Comparison of ENCODE assay signal across 30 cellular contexts in the genomic region with DNA sequence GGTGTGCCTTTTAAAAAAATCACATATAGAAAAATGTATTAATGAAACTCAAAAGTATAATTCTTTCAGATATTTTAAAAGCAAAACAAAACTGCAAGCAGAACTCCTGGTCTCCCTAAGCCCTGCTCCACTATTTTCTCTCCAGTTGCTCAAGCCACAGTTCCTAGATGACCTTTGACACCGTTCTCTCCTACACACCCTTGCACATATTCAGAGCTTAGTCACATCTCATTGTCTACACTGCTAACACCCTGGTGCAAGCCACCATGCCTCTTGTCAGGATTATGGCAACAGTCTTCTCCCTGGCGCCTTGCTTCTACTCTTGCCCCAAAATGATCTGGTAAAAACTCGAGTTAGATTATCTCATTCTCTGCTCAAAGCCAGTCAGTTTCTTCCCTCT. TPM values are rescaled to one million over a fixed set of nuclear protein-coding genes. Genes with fewer than 3 reads are reported as not detected.
DNase-seq lines count a peak whose midpoint lies in the region; ATAC-seq, FAIRE-seq and TF ChIP-seq lines count a peak whose summit lies in the region.
"Had no signal": no experiment of that assay in that cellular context is flagged by ENCODE, and none has a peak within 500 bp of the region (broad histone marks: within the 10 kb centered on the region; RNA-seq: fewer than 3 reads in every experiment).

No MANE protein-coding gene starts in this region.

- H3K27ac ChIP-seq in IMR-90 (ENCODE audit: insufficient read depth, low read length) (no peak overlapping the region), small intestine (ENCODE audit: low read depth in 1 of 2, low read length in 1 of 2) (no peak overlapping the region)
- H3K27ac ChIP-seq: BLaER1, left lung, parathyroid adenoma, thyroid gland, vagina had no signal

- ATAC-seq in IMR-90 (ENCODE audit: low read depth) = no peak; the same call in 1 of the 2 replicates
- no peak for ATAC-seq in GM18511 (IDR thresholded peaks at IDR 0.05; ENCODE audit: unreplicated experiment)
- ATAC-seq in GM21576 (IDR thresholded peaks at IDR 0.05; ENCODE audit: unreplicated experiment) = no peak
- ATAC-seq: activated T-cell treated with anti-CD3 and anti-CD28 coated beads, Interleukin-2, amount 50 U/mL, for 4 hours; GM12878; left lung had no signal

- peaks cover 2% of the 10 kb centered on the region for H3K36me3 Mint-ChIP-seq in activated naive CD4-positive, alpha-beta T cell treated with anti-CD3 and anti-CD28 coated beads for 36 hours (ENCODE audit: low read depth)
- H3K36me3 Mint-ChIP-seq: IgD-negative memory B cell, immature natural killer cell had no signal

- no peak for DNase-seq in IMR-90
- DNase-seq in bronchial epithelial cell (ENCODE audit: low read depth) = peak; percentile 73
- peak; percentile 20 for DNase-seq in iris pigment epithelial cell (ENCODE audit: low read depth)
- peak; percentile 84 for DNase-seq in small intestine
- no peak for DNase-seq in activated naive CD4-positive, alpha-beta T cell treated with anti-CD3 and anti-CD28 coated beads for 36 hours
- DNase-seq: activated B cell treated with CpG ODN at 0.5 μM for 24 hours; activated CD4-positive, alpha-beta T cell treated with anti-CD3 and anti-CD28 coated beads, Interleukin-2, amount 50 U/mL, for 1 hour; activated gamma-delta T cell treated with Interleukin-2 at 50 U/mL for 16 hours; activated T-cell treated with anti-CD3 and anti-CD28 coated beads, Interleukin-2, amount 50 U/mL, for 4 hours; central memory CD4-positive, alpha-beta T cell; dermis blood vessel endothelial cell; immature natural killer cell; left lung; mesendoderm; NCI-H1092; NCI-H187; NCI-H2171; NCI-H510A; T-helper 1 cell; thyroid gland had no signal

- TF ChIP-seq CTCF in IMR-90 (conservative IDR thresholded peaks at IDR 0.05; ENCODE audit: low read depth, low read length) (no peak), bronchial epithelial cell (IDR thresholded peaks at IDR 0.05; ENCODE audit: insufficient read depth, low read length, severe bottlenecking) (no peak)

- no peaks in the 10 kb centered on the region for H3K36me3 ChIP-seq in IMR-90 (ENCODE audit: control insufficient read depth, insufficient read depth, low read length)
- no peaks in the 10 kb centered on the region for H3K36me3 ChIP-seq in bronchial epithelial cell (ENCODE audit: control insufficient read depth, insufficient read depth, low read length)
- H3K36me3 ChIP-seq in small intestine (ENCODE audit: control insufficient read depth in 2 of 2, insufficient read depth in 2 of 2, low read length in 2 of 2) = no peaks in the 10 kb centered on the region
- H3K36me3 ChIP-seq: BLaER1, left lung, thyroid gland, vagina had no signal

- H2AFZ ChIP-seq in IMR-90 (replicated peaks; ENCODE audit: low read length, poor library complexity) = no peak overlapping the region
- H2AFZ ChIP-seq: parathyroid adenoma had no signal

- no peaks in the 10 kb centered on the region for H3K4me1 Mint-ChIP-seq in activated naive CD4-positive, alpha-beta T cell treated with anti-CD3 and anti-CD28 coated beads for 36 hours (ENCODE audit: low read depth)
- H3K4me1 Mint-ChIP-seq: activated B cell treated with CpG ODN at 0.5 μM for 24 hours, IgD-negative memory B cell, immature natural killer cell had no signal

- H3K9me1 ChIP-seq in IMR-90 (ENCODE audit: insufficient read depth, low read length) = no peaks in the 10 kb centered on the region; the same call in 1 of the 2 replicates

- no peak for TF ChIP-seq POLR2A in IMR-90 (IDR thresholded peaks at IDR 0.05; ENCODE audit: low read depth, low read length)

- intact Hi-C loops in IMR-90 (cut with micrococcal nuclease) = no loop called here
- intact Hi-C loops in activated naive CD4-positive, alpha-beta T cell treated with anti-CD3 and anti-CD28 coated beads for 36 hours (cut with micrococcal nuclease) = no loop called here

- H3K9me3 Mint-ChIP-seq in activated naive CD4-positive, alpha-beta T cell treated with anti-CD3 and anti-CD28 coated beads for 36 hours = no peaks in the 10 kb centered on the region
- H3K9me3 Mint-ChIP-seq: activated T-cell treated with anti-CD3 and anti-CD28 coated beads, Interleukin-2, amount 50 U/mL, for 4 hours; immature natural killer cell; stimulated activated naive CD8-positive, alpha-beta T cell treated with anti-CD3 and anti-CD28 coated beads, Interleukin-15, Interleukin-2, amounts not matched to agents 100 ng/mL and 50 ng/mL, for 24 hours had no signal

- 69% methylated on average over 3 of the region's 3 CpGs; no CpG with 5 or more reads in 1 of the 2 experiments for WGBS in IMR-90 (ENCODE audit: extremely low coverage in 2 of 2, insufficient read length in 1 of 2), 2 experiments
- WGBS in small intestine, 3 donors = 37 to 55% (median 48%) methylated on average over 3 of the region's 3 CpGs

- no TSS peak for BruUV-seq in IMR-90 (replicated peaks; lab: Mats Ljungman, UMichigan)

- POLR2A ChIA-PET in IMR-90 (lab: Charles Lee; ENCODE audit: unreplicated experiment) = no interaction called here

- no peak overlapping the region for H3K4ac ChIP-seq in IMR-90 (ENCODE audit: low read depth, low read length)

- H3K27me3 Mint-ChIP-seq in activated naive CD4-positive, alpha-beta T cell treated with anti-CD3 and anti-CD28 coated beads for 36 hours (ENCODE audit: low read depth) = no peaks in the 10 kb centered on the region

- TF ChIP-seq RAD21 in IMR-90 (IDR thresholded peaks at IDR 0.05; ENCODE audit: low read length) = no peak

- no peak overlapping the region for H3K18ac ChIP-seq in IMR-90 (ENCODE audit: low read depth, low read length)

- H4K20me1 ChIP-seq in IMR-90 (ENCODE audit: insufficient read depth, low read length) = no peaks in the 10 kb centered on the region
- H4K20me1 ChIP-seq: BLaER1 had no signal

- H3K56ac ChIP-seq in IMR-90 (ENCODE audit: extremely low read depth, insufficient read depth, low read length) = no peak overlapping the region

- in situ Hi-C loops in IMR-90 (cut with MboI; ENCODE audit: low sequenced_read_pairs) = no loop called here

- no peak overlapping the region for H3K4me2 ChIP-seq in IMR-90 (ENCODE audit: low read depth, low read length)
- H3K4me2 ChIP-seq: BLaER1, smooth muscle cell had no signal

- FAIRE-seq in bronchial epithelial cell (lab: Jason Lieb, UNC) (no peak), small intestine (lab: Jason Lieb, UNC) (no peak)
- FAIRE-seq: GM12878 had no signal

- CTCF ChIA-PET in IMR-90 (lab: Yijun Ruan, JAX) = no interaction called here
- CTCF ChIA-PET in activated naive CD4-positive, alpha-beta T cell treated with anti-CD3 and anti-CD28 coated beads for 36 hours (lab: Charles Lee) = no interaction called here

- no peak overlapping the region for H2AK9ac ChIP-seq in IMR-90 (replicated peaks; ENCODE audit: low read depth, low read length, poor library complexity)

- no peak overlapping the region for H4K5ac ChIP-seq in IMR-90 (ENCODE audit: low read depth, low read length)

- H3K4me3 Mint-ChIP-seq in activated naive CD4-positive, alpha-beta T cell treated with anti-CD3 and anti-CD28 coated beads for 36 hours = no peak overlapping the region
- H3K4me3 Mint-ChIP-seq: activated B cell treated with CpG ODN at 0.5 μM for 24 hours; activated T-cell treated with anti-CD3 and anti-CD28 coated beads, Interleukin-2, amount 50 U/mL, for 4 hours; IgD-negative memory B cell; immature natural killer cell; neural crest cell; stimulated activated naive CD8-positive, alpha-beta T cell treated with anti-CD3 and anti-CD28 coated beads, Interleukin-15, Interleukin-2, amounts not matched to agents 100 ng/mL and 50 ng/mL, for 24 hours had no signal

- no peak overlapping the region for H4K8ac ChIP-seq in IMR-90 (ENCODE audit: low read depth in 2 of 2, low read length in 2 of 2)

- H3K79me1 ChIP-seq in IMR-90 (ENCODE audit: low read depth in 1 of 2, low read length in 2 of 2) = no peaks in the 10 kb centered on the region

- no peak overlapping the region for H2BK5ac ChIP-seq in IMR-90 (ENCODE audit: low read depth, low read length, poor library complexity, severe bottlenecking)

- H3K27me3 ChIP-seq in IMR-90 (ENCODE audit: control insufficient read depth, insufficient read depth, low read length) (no peaks in the 10 kb centered on the region; the same call in 1 of the 2 replicates), bronchial epithelial cell (ENCODE audit: control insufficient read depth, insufficient read depth, low read length) (no peaks in the 10 kb centered on the region), small intestine (ENCODE audit: control insufficient read depth in 2 of 2, insufficient read depth in 2 of 2, low read length in 2 of 2) (no peaks in the 10 kb centered on the region)
- H3K27me3 ChIP-seq: BLaER1, left lung, thyroid gland, vagina had no signal

- H3K4me1 ChIP-seq in IMR-90 (ENCODE audit: control insufficient read depth, insufficient read depth, low read length) = peaks cover 5% of the 10 kb centered on the region
- H3K4me1 ChIP-seq in small intestine (ENCODE audit: control insufficient read depth in 2 of 2, insufficient read depth in 1 of 2, low read depth in 1 of 2, low read length in 1 of 2) = peaks cover 6 to 8% of the 10 kb centered on the region in 2 donors
- H3K4me1 ChIP-seq: left lung, vagina had no signal

- no peak overlapping the region for H3K23ac ChIP-seq in IMR-90 (ENCODE audit: low read depth, low read length)

- no peak overlapping the region for H2AK5ac ChIP-seq in IMR-90 (ENCODE audit: low read depth, low read length)

- no peak overlapping the region for H2BK20ac ChIP-seq in IMR-90 (ENCODE audit: low read depth, low read length)

- H2BK15ac ChIP-seq in IMR-90 (ENCODE audit: low read depth, low read length) = no peak overlapping the region

- no peak overlapping the region for H3K27ac Mint-ChIP-seq in activated naive CD4-positive, alpha-beta T cell treated with anti-CD3 and anti-CD28 coated beads for 36 hours
- H3K27ac Mint-ChIP-seq: activated B cell treated with CpG ODN at 0.5 μM for 24 hours; immature natural killer cell; stimulated activated naive CD8-positive, alpha-beta T cell treated with anti-CD3 and anti-CD28 coated beads, Interleukin-15, Interleukin-2, amounts not matched to agents 100 ng/mL and 50 ng/mL, for 24 hours had no signal

- H3K4me3 ChIP-seq in IMR-90 (ENCODE audit: insufficient read depth, low read depth, low read length) = no peak overlapping the region
- H3K4me3 ChIP-seq in bronchial epithelial cell (ENCODE audit: low read depth, low read length) = no peak overlapping the region
- H3K4me3 ChIP-seq in small intestine (ENCODE audit: low read depth in 1 of 2, low read length in 2 of 2) = no peak overlapping the region
- H3K4me3 ChIP-seq: BLaER1, GM12878, left lung, smooth muscle cell, thyroid gland, vagina had no signal

- no peak overlapping the region for H3K9ac ChIP-seq in IMR-90 (ENCODE audit: low read depth, low read length)
- H3K9ac ChIP-seq: BLaER1, parathyroid adenoma had no signal

- H4K91ac ChIP-seq in IMR-90 (ENCODE audit: insufficient read depth, low read depth, low read length) = no peak overlapping the region

- 0 out of 2 replicates have a peak overlapping the region, but pooled peaks have one; percentile 44 for H3K14ac ChIP-seq in IMR-90 (replicated peaks; ENCODE audit: low read depth, low read length)

- H2BK120ac ChIP-seq in IMR-90 (ENCODE audit: low read depth, low read length) = no peak overlapping the region

- H3K9me3 ChIP-seq in IMR-90 (ENCODE audit: control insufficient read depth, insufficient read depth, low read length) = no peaks in the 10 kb centered on the region
- H3K9me3 ChIP-seq in small intestine (ENCODE audit: control insufficient read depth, low read depth) = no peaks in the 10 kb centered on the region
- H3K9me3 ChIP-seq: left lung, thyroid gland, vagina had no signal

- dilution Hi-C loops in IMR-90 (cut with HindIII; ENCODE audit: low sequenced_read_pairs, unreplicated experiment) = no loop called here

RNA-seq across cellular contexts. Expression of a gene that starts 50.2 kb away (rescaled TPM):
- 8.1 and 10.0 TPM in 2 replicates for total RNA-seq in IMR-90 (2012; rRNA removed)
- polyA plus RNA-seq in IMR-90 (2012; rRNA removed) = 4.4 and 4.5 TPM in 2 replicates
- polyA plus RNA-seq in IMR-90 (2012; cell fraction: cytosol; rRNA removed) = 1.6 and 3.2 TPM in 2 replicates
- 1.6 and 2.6 TPM in 2 replicates for polyA plus RNA-seq in IMR-90 (2012; cell fraction: nucleus; rRNA removed; ENCODE audit: low replicate concordance)
- total RNA-seq in bronchial epithelial cell = 0.26 and 0.51 TPM in 2 replicates
- 1 to 10 TPM in 1 of 3 donors, under 1 TPM in 1, not detected in 1; 0.22 to 3.6 TPM for polyA plus RNA-seq in small intestine
- under 1 TPM; 0.10 to 0.14 TPM for total RNA-seq in activated naive CD4-positive, alpha-beta T cell treated with anti-CD3 and anti-CD28 coated beads for 36 hours

Comparison
In these comparisons a context has a peak if more than half of its experiments do, and no peak if none do; other contexts are left out.
1. DNase-seq: peak in bronchial epithelial cell (single experiment), iris pigment epithelial cell (single experiment) and small intestine (single experiment); none in IMR-90 (single experiment) and activated naive CD4-positive, alpha-beta T cell treated with anti-CD3 and anti-CD28 coated beads for 36 hours (single experiment).